ENCODE assay signal across 8 cellular contexts in the genomic region with DNA sequence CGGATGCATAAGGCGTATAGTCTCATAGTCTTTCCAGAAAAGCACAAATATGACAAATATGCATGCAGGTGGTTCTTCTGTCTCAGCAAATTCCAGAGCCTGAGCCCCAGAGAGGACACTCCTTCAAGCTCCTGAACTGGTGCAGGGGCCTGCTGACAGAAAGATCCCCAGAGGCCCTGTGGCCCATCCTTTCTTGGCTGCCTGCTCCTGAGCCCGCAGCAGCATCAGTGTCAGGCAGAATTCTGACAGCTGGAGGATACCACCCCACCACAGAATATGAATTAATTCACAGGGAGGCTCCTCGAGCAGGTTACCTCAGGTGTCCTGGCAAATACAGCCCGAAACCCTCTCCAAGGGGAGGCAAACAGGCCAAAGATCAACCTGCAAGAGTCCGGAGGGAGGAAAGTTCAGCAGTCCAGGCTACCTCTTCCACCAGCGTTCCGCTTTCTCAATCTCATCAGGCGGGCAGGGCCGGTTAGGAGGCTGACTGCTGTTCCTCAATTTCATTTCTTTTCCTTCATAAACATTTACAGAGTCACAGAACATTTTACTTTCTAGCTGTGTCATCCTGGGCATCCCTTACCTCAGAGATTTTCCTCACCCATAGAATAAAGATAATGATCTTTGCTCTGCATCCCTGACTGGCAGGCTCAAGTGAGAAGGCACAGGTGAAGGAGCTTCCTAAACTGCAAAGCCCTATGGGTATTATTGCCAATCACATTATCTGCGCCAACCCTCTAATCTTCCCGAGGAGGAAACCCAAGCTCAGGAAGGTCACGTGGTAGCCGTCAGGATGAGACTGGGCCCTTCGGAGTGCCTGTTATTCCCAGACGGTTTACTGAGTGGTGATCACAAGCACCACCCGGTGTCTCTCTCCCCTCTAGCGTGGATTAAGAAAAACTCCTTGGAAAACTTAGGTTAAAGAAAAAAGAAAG. TPM values are rescaled to one million over a fixed set of nuclear protein-coding genes. Genes with fewer than 3 reads are reported as not detected.
DNase-seq lines count a peak whose midpoint lies in the region; ATAC-seq and TF ChIP-seq lines count a peak whose summit lies in the region.

No MANE protein-coding gene starts in this region.

- H3K4me1 ChIP-seq in Loucy (ENCODE audit: insufficient read depth, low read length, poor library complexity, severe bottlenecking), result peaks cover 30% of the 10 kb centered on the region
- H3K4me1 ChIP-seq in breast epithelium, result peaks cover 14 to 18% of the 10 kb centered on the region in 2 donors
- peaks cover 13 to 39% (median 19%) of the 10 kb centered on the region in 4 donors for H3K4me1 ChIP-seq in upper lobe of left lung

- peaks cover 60% of the 10 kb centered on the region for H3K79me2 ChIP-seq in Loucy (ENCODE audit: insufficient read depth, low read length)

- H3K9ac ChIP-seq in Loucy (ENCODE audit: low read depth, low read length, poor library complexity, severe bottlenecking), result peak overlapping the region; percentile 97

- no peaks in the 10 kb centered on the region for H3K9me3 ChIP-seq in Loucy (ENCODE audit: insufficient read depth, low read depth, low read length)
- H3K9me3 ChIP-seq in breast epithelium, result no peaks in the 10 kb centered on the region
- no peaks in the 10 kb centered on the region for H3K9me3 ChIP-seq in upper lobe of left lung

- intact Hi-C loops in breast epithelium (cut with DNase I; ENCODE audit: low total_unique reads), result no loop called here
- intact Hi-C loops in lower leg skin (cut with DNase I; ENCODE audit: low total_unique reads), result no loop called here

- H3K9me2 ChIP-seq in Loucy (replicated peaks; ENCODE audit: low read depth, low read length), result no peaks in the 10 kb centered on the region

- no peak for TF ChIP-seq EP300 in upper lobe of left lung (IDR thresholded peaks at IDR 0.05)

- no peak overlapping the region for H2AFZ ChIP-seq in Loucy (ENCODE audit: low read length)

- H3K27me3 ChIP-seq in Loucy (ENCODE audit: insufficient read depth, low read length, poor library complexity, severe bottlenecking) (no peaks in the 10 kb centered on the region), breast epithelium (no peaks in the 10 kb centered on the region), upper lobe of left lung (no peaks in the 10 kb centered on the region)

- H3K4me2 ChIP-seq in Loucy (ENCODE audit: low read depth, low read length, poor library complexity, severe bottlenecking), result peak overlapping the region; percentile 90

- no peaks in the 10 kb centered on the region for H3F3A ChIP-seq in Loucy (ENCODE audit: low read depth)

- H3K36me3 ChIP-seq in Loucy (ENCODE audit: insufficient read depth, low read length) (peaks cover 4% of the 10 kb centered on the region; the same call in 1 of the 2 replicates), breast epithelium (no peaks in the 10 kb centered on the region), upper lobe of left lung (peaks cover 0 to 29% (median 18%) of the 10 kb centered on the region in 4 donors)

- ATAC-seq in upper lobe of left lung (ENCODE audit: low FRiP score in 2 of 2) (peak in 1 of 2 donors; percentile 1), GM21423 (IDR thresholded peaks at IDR 0.05; ENCODE audit: unreplicated experiment) (no peak)

- 36 to 37% methylated on average over 18 of the region's 18 CpGs for WGBS in lower leg skin, 2 donors
- 45 to 46% methylated on average over 17 to 18 of the region's 18 CpGs for WGBS in upper lobe of left lung, 2 donors

- TF ChIP-seq CTCF in Loucy (conservative IDR thresholded peaks at IDR 0.05; ENCODE audit: low read length) (no peak), breast epithelium (IDR thresholded peaks at IDR 0.05) (no peak), lower leg skin (IDR thresholded peaks at IDR 0.05) (no peak), upper lobe of left lung (IDR thresholded peaks at IDR 0.05) (no peak)

- peak overlapping the region; percentile 96 for H3K4me3 ChIP-seq in Loucy (ENCODE audit: low read length, poor library complexity, severe bottlenecking)
- H3K4me3 ChIP-seq in breast epithelium, result peak overlapping the region; percentile 78 to 81 (median 81)
- peak overlapping the region; percentile 75 for H3K4me3 ChIP-seq in lower leg skin (ENCODE audit: low read depth, poor library complexity, severe bottlenecking)
- peak overlapping the region; percentile 76 to 93 (median 80) for H3K4me3 ChIP-seq in upper lobe of left lung

- no peak for TF ChIP-seq POLR2A in breast epithelium (IDR thresholded peaks at IDR 0.05)
- TF ChIP-seq POLR2A in lower leg skin (IDR thresholded peaks at IDR 0.05), result no peak
- TF ChIP-seq POLR2A in upper lobe of left lung (IDR thresholded peaks at IDR 0.05), result no peak

- H3K27ac ChIP-seq in breast epithelium (peak overlapping the region; percentile 97 to 99), upper lobe of left lung (peak overlapping the region; percentile 93 to 99 (median 96))

- DNase-seq in COLO668 (lab: John Stamatoyannopoulos, UW; ENCODE audit: unreplicated experiment), result peak; percentile 9
- DNase-seq in breast epithelium (ENCODE audit: low spot score in 2 of 2), result no peak
- DNase-seq in lower leg skin (ENCODE audit: low spot score in 2 of 2), result no peak
- peak in 1 of 2 donors; percentile 54 for DNase-seq in upper lobe of left lung
- DNase-seq in H4 (ENCODE audit: low spot score), result no peak
- no peak for DNase-seq in DMS153 treated with DMSO at 0.1 percent for 48 hours (lab: John Stamatoyannopoulos, UW; ENCODE audit: unreplicated experiment)

- H4K20me1 ChIP-seq in Loucy (ENCODE audit: insufficient read depth, low read length, poor library complexity, severe bottlenecking), result peaks cover 23% of the 10 kb centered on the region

RNA-seq across cellular contexts. Expression of a gene that starts 1.4 kb away (rescaled TPM):
- total RNA-seq in breast epithelium (10 to 100 TPM; 38.4 to 48.1 (median 38.7) TPM), lower leg skin (10 to 100 TPM; 32.8 to 54.4 (median 48.1) TPM), upper lobe of left lung (10 to 100 TPM; 24.4 to 81.7 (median 49.2) TPM)
- total RNA-seq in H4 (2014; rRNA removed; shearing (Covaris generic)), result 18.1 and 22.1 TPM in 2 replicates
